In the genomic region with DNA sequence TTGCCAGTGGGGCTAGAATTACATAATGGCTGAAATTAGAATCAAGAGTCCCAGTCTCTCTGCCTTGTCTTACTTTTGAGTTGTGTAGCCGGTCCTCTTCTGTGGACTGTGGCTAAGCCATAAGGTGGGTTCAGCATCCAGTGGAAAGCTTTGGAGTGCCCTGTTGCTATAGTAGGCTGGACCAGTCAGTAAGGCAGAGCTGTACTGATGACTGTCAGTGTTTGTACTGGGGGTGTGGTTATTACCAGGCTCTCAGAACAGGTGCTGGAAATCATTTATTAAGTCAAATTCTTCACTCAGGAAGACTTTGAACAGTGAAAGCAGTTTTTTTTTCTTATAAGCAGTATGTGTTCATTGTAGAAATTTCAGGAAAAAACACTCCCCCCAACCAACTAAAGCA, we compare ENCODE assay signal across 26 cellular contexts.
DNase-seq lines count a peak whose midpoint lies in the region; ATAC-seq and TF ChIP-seq lines count a peak whose summit lies in the region.
"Had no signal": no experiment of that assay in that cellular context is flagged by ENCODE, and none has a peak within 500 bp of the region (broad histone marks: within the 10 kb centered on the region; RNA-seq: fewer than 3 reads in every experiment).

No MANE protein-coding gene starts in this region.

- peak; percentile 62 for ATAC-seq in left lobe of liver
- no peak for ATAC-seq in effector memory CD8-positive, alpha-beta T cell (replicated peaks)
- ATAC-seq: naive thymus-derived CD8-positive, alpha-beta T cell had no signal

- H3K9me3 Mint-ChIP-seq in type B pancreatic cell = no peaks in the 10 kb centered on the region
- no peaks in the 10 kb centered on the region for H3K9me3 Mint-ChIP-seq in effector memory CD8-positive, alpha-beta T cell
- H3K9me3 Mint-ChIP-seq: activated naive CD8-positive, alpha-beta T cell treated with anti-CD3 and anti-CD28 coated beads for 36 hours; CD14-positive monocyte; endodermal cell; naive thymus-derived CD8-positive, alpha-beta T cell; T-helper 2 cell treated with Interferon-gamma antibody and Interleukin-4, amounts not matched to agents 5 μg/mL and 100 μg/mL, for 36 hours had no signal

- H3K27ac Mint-ChIP-seq in type B pancreatic cell = peak overlapping the region; percentile 25
- no peak overlapping the region for H3K27ac Mint-ChIP-seq in effector memory CD8-positive, alpha-beta T cell
- H3K27ac Mint-ChIP-seq: activated naive CD8-positive, alpha-beta T cell treated with anti-CD3 and anti-CD28 coated beads for 36 hours; endodermal cell; naive thymus-derived CD8-positive, alpha-beta T cell; T-helper 2 cell treated with Interferon-gamma antibody and Interleukin-4, amounts not matched to agents 5 μg/mL and 100 μg/mL, for 36 hours had no signal

- no peaks in the 10 kb centered on the region for H3K36me3 Mint-ChIP-seq in type B pancreatic cell
- no peaks in the 10 kb centered on the region for H3K36me3 Mint-ChIP-seq in effector memory CD8-positive, alpha-beta T cell (ENCODE audit: insufficient read depth)

- peak; percentile 14 for DNase-seq in HT-29 (ENCODE audit: low spot score)
- peak; percentile 86 for DNase-seq in NCI-H748 (lab: John Stamatoyannopoulos, UW; ENCODE audit: unreplicated experiment)
- no peak for DNase-seq in left lobe of liver (ENCODE audit: low spot score)
- DNase-seq in type B pancreatic cell (ENCODE audit: extremely low spot score, unreplicated experiment) = no peak
- DNase-seq in effector memory CD8-positive, alpha-beta T cell = no peak
- no peak for DNase-seq in activated naive CD4-positive, alpha-beta T cell (lab: John Stamatoyannopoulos, UW)
- no peak for DNase-seq in ureter (ENCODE audit: low spot score)
- DNase-seq: activated CD4-positive, alpha-beta T cell treated with anti-CD3 and anti-CD28 coated beads for 4 hours; activated CD8-positive, alpha-beta memory T cell treated with anti-CD3 and anti-CD28 coated beads for 24 hours; activated effector memory CD4-positive, alpha-beta T cell treated with Interleukin-2 at 50 U/mL for 16 hours; activated naive CD8-positive, alpha-beta T cell treated with anti-CD3 and anti-CD28 coated beads for 36 hours; aorta; cortex of kidney; endodermal cell; esophagus squamous epithelium; GOT3; naive thymus-derived CD8-positive, alpha-beta T cell; NCI-H1092 treated with DMSO at 0.1 percent for 48 hours; NCI-H2029 treated with DMSO at 0.1 percent for 48 hours; NK-92 treated with Interleukin-12 subunit alpha and Interleukin-12 subunit beta, amount 100 ng/mL, for 24 hours; occipital lobe; SHP77 treated with DMSO at 0.1 percent for 48 hours; stimulated activated CD4-positive, alpha-beta T cell treated with anti-CD3 and anti-CD28 coated beads, Interleukin-1b, Interleukin-23, amount 100 ng/mL, for 48 hours; tibial artery had no signal

- TF ChIP-seq CTCF in type B pancreatic cell (conservative IDR thresholded peaks at IDR 0.05) = no peak

- peaks cover 29% of the 10 kb centered on the region for H3K4me1 Mint-ChIP-seq in type B pancreatic cell (ENCODE audit: unreplicated experiment)
- H3K4me1 Mint-ChIP-seq in effector memory CD8-positive, alpha-beta T cell (ENCODE audit: low read depth in 2 of 2) = peaks cover 13 to 34% of the 10 kb centered on the region in 2 donors

- H3K27me3 Mint-ChIP-seq in type B pancreatic cell = no peaks in the 10 kb centered on the region
- no peaks in the 10 kb centered on the region for H3K27me3 Mint-ChIP-seq in effector memory CD8-positive, alpha-beta T cell
- H3K27me3 Mint-ChIP-seq: activated naive CD8-positive, alpha-beta T cell treated with anti-CD3 and anti-CD28 coated beads for 36 hours; naive thymus-derived CD8-positive, alpha-beta T cell had no signal

- H3K4me3 Mint-ChIP-seq in type B pancreatic cell = no peak overlapping the region
- H3K4me3 Mint-ChIP-seq in effector memory CD8-positive, alpha-beta T cell = no peak overlapping the region
- H3K4me3 Mint-ChIP-seq: activated naive CD8-positive, alpha-beta T cell treated with anti-CD3 and anti-CD28 coated beads for 36 hours; CD14-positive monocyte; endodermal cell; naive thymus-derived CD8-positive, alpha-beta T cell; T-helper 2 cell treated with Interferon-gamma antibody and Interleukin-4, amounts not matched to agents 5 μg/mL and 100 μg/mL, for 36 hours had no signal

Comparison
In these comparisons a context has a peak if more than half of its experiments do, and no peak if none do; other contexts are left out.
1. DNase-seq: peak in HT-29 (single experiment) and NCI-H748 (single experiment); none in left lobe of liver (single experiment), type B pancreatic cell (single experiment), effector memory CD8-positive, alpha-beta T cell (0 of 3), activated naive CD4-positive, alpha-beta T cell (0 of 4) and ureter (single experiment).